Comparison of ENCODE assay signal across 8 cellular contexts in genomic region chr1:226406401-226406881, GRCh38. TPM values are rescaled to one million over a fixed set of nuclear protein-coding genes. Genes with fewer than 3 reads are reported as not detected.
DNase-seq lines count a peak whose midpoint lies in the region; ATAC-seq, FAIRE-seq and TF ChIP-seq lines count a peak whose summit lies in the region.

No MANE protein-coding gene starts in this region.

- H3K9me3 ChIP-seq in skeletal muscle satellite cell (replicated peaks; ENCODE audit: low read length) = no peaks in the 10 kb centered on the region

- ATAC-seq in HG03432 (IDR thresholded peaks at IDR 0.05; ENCODE audit: unreplicated experiment) = no peak

- peak overlapping the region; percentile 87 for H3K9ac ChIP-seq in skeletal muscle satellite cell (ENCODE audit: low read depth, low read length)

- H3K4me3 ChIP-seq in skeletal muscle satellite cell (ENCODE audit: low read length) = peak overlapping the region; percentile 99

- peaks cover 8% of the 10 kb centered on the region for H3K36me3 ChIP-seq in skeletal muscle satellite cell (ENCODE audit: insufficient read depth, low read length)

- peak overlapping the region; percentile 89 for H3K27ac ChIP-seq in VCaP

- 0 out of 2 replicates have a peak, but pooled peaks have one; percentile 7 for TF ChIP-seq CTCF in VCaP (conservative IDR thresholded peaks at IDR 0.05)
- TF ChIP-seq CTCF in GM10266 (IDR thresholded peaks at IDR 0.05; ENCODE audit: control insufficient read depth, insufficient read depth, low read depth, missing control alignments) = no peak

- DNase-seq in DMS153 (lab: John Stamatoyannopoulos, UW) (peak; percentile 43), HTR-8/SVneo (ENCODE audit: insufficient read length, low spot score) (peak; percentile 42), germinal center (ENCODE audit: low spot score) (peak; percentile 53), AG20443 (ENCODE audit: low spot score) (no peak), GM10266 (ENCODE audit: extremely low spot score) (no peak)

- FAIRE-seq in HTR-8/SVneo (lab: Jason Lieb, UNC) = peak; percentile 16

- peak overlapping the region; percentile 93 for H3K4me2 ChIP-seq in skeletal muscle satellite cell (ENCODE audit: low read length)

- H3K27me3 ChIP-seq in skeletal muscle satellite cell (ENCODE audit: control insufficient read depth, insufficient read depth, low read length) = no peaks in the 10 kb centered on the region

- H3K4me1 ChIP-seq in skeletal muscle satellite cell (ENCODE audit: control insufficient read depth, insufficient read depth, low read length) = peaks cover 42% of the 10 kb centered on the region

RNA-seq across cellular contexts. Expression of gene PARP1, which starts 1.5 kb away (rescaled TPM):
- 71.0 and 80.8 TPM in 2 replicates for total RNA-seq in skeletal muscle satellite cell (2012; rRNA removed)

Comparison
In these comparisons a context has a peak if more than half of its experiments do, and no peak if none do; other contexts are left out.
1. DNase-seq: peak in DMS153 (single experiment), HTR-8/SVneo (single experiment) and germinal center (single experiment); none in AG20443 (single experiment) and GM10266 (single experiment).